ENCODE assay signal across 18 cellular contexts in genomic region chr19:28727835-28728159, GRCh38.
A peak's percentile ranks its signal among the peaks of the same experiment; 100 is the strongest.
DNase-seq lines count a peak whose midpoint lies in the region; ATAC-seq and TF ChIP-seq lines count a peak whose summit lies in the region.
"Had no signal": no experiment of that assay in that cellular context is flagged by ENCODE, and none has a peak within 500 bp of the region (broad histone marks: within the 10 kb centered on the region; RNA-seq: fewer than 3 reads in every experiment).

No MANE protein-coding gene starts in this region.

- DNase-seq in activated T-cell treated with anti-CD3 and anti-CD28 coated beads, Interleukin-2, amount 50 U/mL, for 72 hours = no peak
- no peak for DNase-seq in activated T-cell treated with anti-CD3 and anti-CD28 coated beads, Interleukin-2, amount 50 U/mL, for 1 hour
- DNase-seq in HFF-Myc (ENCODE audit: extremely low read depth, low read depth) = no peak
- DNase-seq in endothelial cell (ENCODE audit: low spot score) = no peak
- DNase-seq in retinal pigment epithelial cell (ENCODE audit: low read depth) = no peak
- no peak for DNase-seq in activated gamma-delta T cell treated with Interleukin-2 at 50 U/mL for 16 hours
- DNase-seq in putamen (ENCODE audit: low spot score) = no peak
- no peak for DNase-seq in NCI-H748 treated with DMSO at 0.1 percent for 48 hours (lab: John Stamatoyannopoulos, UW)
- DNase-seq: NCI-H226, SHP77 treated with DMSO at 0.1 percent for 48 hours, stomach, uterus had no signal

- H3K4me1 Mint-ChIP-seq in activated T-cell treated with anti-CD3 and anti-CD28 coated beads, Interleukin-2, amount 50 U/mL, for 72 hours (ENCODE audit: low read depth) = peaks cover 9% of the 10 kb centered on the region
- H3K4me1 Mint-ChIP-seq in endothelial cell (ENCODE audit: unreplicated experiment) = no peaks in the 10 kb centered on the region
- H3K4me1 Mint-ChIP-seq: central memory CD8-positive, alpha-beta T cell had no signal

- peak overlapping the region; percentile 54; the same call in 1 of the 2 replicates for H3K4me3 ChIP-seq in HFF-Myc (replicated peaks; ENCODE audit: low read depth, low read length)
- peak overlapping the region; percentile 11 for H3K4me3 ChIP-seq in retinal pigment epithelial cell (ENCODE audit: low read length)
- H3K4me3 ChIP-seq: adrenal gland, GM12878, uterus had no signal

- H3K27me3 Mint-ChIP-seq in activated T-cell treated with anti-CD3 and anti-CD28 coated beads, Interleukin-2, amount 50 U/mL, for 72 hours (ENCODE audit: low read depth) = peaks cover 42% of the 10 kb centered on the region
- peaks cover 2% of the 10 kb centered on the region for H3K27me3 Mint-ChIP-seq in endothelial cell (ENCODE audit: unreplicated experiment)

- H3K4me3 Mint-ChIP-seq in activated T-cell treated with anti-CD3 and anti-CD28 coated beads, Interleukin-2, amount 50 U/mL, for 72 hours = peak overlapping the region; percentile 36 to 62
- peak overlapping the region; percentile 74 for H3K4me3 Mint-ChIP-seq in endothelial cell (ENCODE audit: unreplicated experiment)
- H3K4me3 Mint-ChIP-seq: activated CD4-positive, alpha-beta T cell treated with anti-CD3 and anti-CD28 coated beads for 36 hours had no signal

- H3K27ac Mint-ChIP-seq in activated T-cell treated with anti-CD3 and anti-CD28 coated beads, Interleukin-2, amount 50 U/mL, for 72 hours = no peak overlapping the region
- H3K27ac Mint-ChIP-seq in endothelial cell (ENCODE audit: unreplicated experiment) = no peak overlapping the region
- H3K27ac Mint-ChIP-seq: activated CD4-positive, alpha-beta T cell treated with anti-CD3 and anti-CD28 coated beads for 36 hours; effector memory CD8-positive, alpha-beta T cell had no signal

- ATAC-seq in activated T-cell treated with anti-CD3 and anti-CD28 coated beads, Interleukin-2, amount 50 U/mL, for 72 hours (replicated peaks in 1 of 2) = peak in 1 of 2 donors; percentile 18
- ATAC-seq: activated CD4-positive, alpha-beta T cell treated with anti-CD3 and anti-CD28 coated beads for 36 hours; effector memory CD8-positive, alpha-beta T cell; GM12878; left lobe of liver had no signal

- H3K36me3 Mint-ChIP-seq in activated T-cell treated with anti-CD3 and anti-CD28 coated beads, Interleukin-2, amount 50 U/mL, for 72 hours (ENCODE audit: insufficient read depth in 2 of 2) = peaks cover 0 to 5% of the 10 kb centered on the region in 2 donors
- no peaks in the 10 kb centered on the region for H3K36me3 Mint-ChIP-seq in endothelial cell (ENCODE audit: low read depth, unreplicated experiment)

- no peaks in the 10 kb centered on the region for H3K9me3 Mint-ChIP-seq in activated T-cell treated with anti-CD3 and anti-CD28 coated beads, Interleukin-2, amount 50 U/mL, for 72 hours
- H3K9me3 Mint-ChIP-seq in endothelial cell (ENCODE audit: unreplicated experiment) = no peaks in the 10 kb centered on the region
- H3K9me3 Mint-ChIP-seq: central memory CD8-positive, alpha-beta T cell; effector memory CD8-positive, alpha-beta T cell had no signal

- TF ChIP-seq CTCF in HFF-Myc (IDR thresholded peaks at IDR 0.05; ENCODE audit: low read depth, low read length, missing control alignments) (no peak), endothelial cell (IDR thresholded peaks at IDR 0.05; ENCODE audit: unreplicated experiment) (peak; percentile 3), retinal pigment epithelial cell (conservative IDR thresholded peaks at IDR 0.05; ENCODE audit: low read depth, low read length) (no peak)
